ENCODE assay signal across 18 cellular contexts in genomic region chr1:112828716-112829115, GRCh38.
A peak's percentile ranks its signal among the peaks of the same experiment; 100 is the strongest.
DNase-seq lines count a peak whose midpoint lies in the region; ATAC-seq lines count a peak whose summit lies in the region.
"Had no signal": no experiment of that assay in that cellular context is flagged by ENCODE, and none has a peak within 500 bp of the region (broad histone marks: within the 10 kb centered on the region; RNA-seq: fewer than 3 reads in every experiment).

No MANE protein-coding gene starts in this region.

- peaks cover 22 to 23% of the 10 kb centered on the region in 2 experiments for H3K4me1 ChIP-seq in trophoblast cell (ENCODE audit: control insufficient read depth in 1 of 2, insufficient read depth in 2 of 2, low read length in 2 of 2)
- H3K4me1 ChIP-seq: A549 had no signal

- H3K4me3 ChIP-seq in trophoblast cell (ENCODE audit: low read depth, low read length), result no peak overlapping the region
- H3K4me3 ChIP-seq: A549; BLaER1 treated with 17β-estradiol and CSF1 and Interleukin-3, amounts not matched to agents 10 nM and 100 nM had no signal

- no peak overlapping the region for H4K12ac ChIP-seq in trophoblast cell (ENCODE audit: low read depth, low read length)

- no peak overlapping the region for H3K27ac ChIP-seq in trophoblast cell (ENCODE audit: low read depth, low read length)
- H3K27ac ChIP-seq: 22Rv1; A549; BLaER1 treated with 17β-estradiol and CSF1 and Interleukin-3, amounts not matched to agents 10 nM and 100 nM; C4-2B had no signal

- H3K36me3 Mint-ChIP-seq in activated naive CD4-positive, alpha-beta T cell treated with anti-CD3 and anti-CD28 coated beads for 36 hours (ENCODE audit: low read depth), result no peaks in the 10 kb centered on the region
- H3K36me3 Mint-ChIP-seq: CD8-positive, alpha-beta T cell had no signal

- H3K14ac ChIP-seq in trophoblast cell (ENCODE audit: low read length), result no peak overlapping the region

- H3K9ac ChIP-seq in trophoblast cell (ENCODE audit: low read length), result no peak overlapping the region
- H3K9ac ChIP-seq: BLaER1 treated with 17β-estradiol and CSF1 and Interleukin-3, amounts not matched to agents 10 nM and 100 nM had no signal

- peaks cover 2% of the 10 kb centered on the region for H3K9me3 Mint-ChIP-seq in activated naive CD4-positive, alpha-beta T cell treated with anti-CD3 and anti-CD28 coated beads for 36 hours
- no peaks in the 10 kb centered on the region for H3K9me3 Mint-ChIP-seq in stimulated activated naive CD8-positive, alpha-beta T cell treated with anti-CD3 and anti-CD28 coated beads, Interleukin-15, amount 100 ng/mL, for 72 hours
- H3K9me3 Mint-ChIP-seq: CD4-positive, alpha-beta T cell had no signal

- no peaks in the 10 kb centered on the region for H3K9me3 ChIP-seq in trophoblast cell (ENCODE audit: insufficient read depth, low read depth, low read length)
- H3K9me3 ChIP-seq: A549; BLaER1 treated with 17β-estradiol and CSF1 and Interleukin-3, amounts not matched to agents 10 nM and 100 nM; Caco-2 had no signal

- no peak overlapping the region for H3K4me2 ChIP-seq in trophoblast cell (ENCODE audit: low read length)
- H3K4me2 ChIP-seq: A549; BLaER1 treated with 17β-estradiol and CSF1 and Interleukin-3, amounts not matched to agents 10 nM and 100 nM had no signal

- no peak overlapping the region for H3K23ac ChIP-seq in trophoblast cell (ENCODE audit: low read length)

- no peak overlapping the region for H2AFZ ChIP-seq in trophoblast cell (ENCODE audit: insufficient read depth, low read length, poor library complexity)

- ATAC-seq in stimulated activated naive CD8-positive, alpha-beta T cell treated with anti-CD3 and anti-CD28 coated beads, Interleukin-15, Interleukin-2, amounts not matched to agents 100 U/mL and 50 U/mL, for 24 hours, result peak; percentile 63
- ATAC-seq in stimulated activated naive CD8-positive, alpha-beta T cell treated with anti-CD3 and anti-CD28 coated beads, Interleukin-15, amount 100 ng/mL, for 72 hours, result no peak
- no peak for ATAC-seq in GM18520 (IDR thresholded peaks at IDR 0.05; ENCODE audit: unreplicated experiment)
- ATAC-seq: A549; CD8-positive, alpha-beta T cell had no signal

- no peaks in the 10 kb centered on the region for H3K27me3 ChIP-seq in trophoblast cell (ENCODE audit: insufficient read depth, low read length)
- H3K27me3 ChIP-seq: BLaER1 treated with 17β-estradiol and CSF1 and Interleukin-3, amounts not matched to agents 10 nM and 100 nM had no signal

- no peak overlapping the region for H4K91ac ChIP-seq in trophoblast cell (ENCODE audit: low read depth, low read length)

- no peak overlapping the region for H3K18ac ChIP-seq in trophoblast cell (ENCODE audit: low read length)

- H3K36me3 ChIP-seq in trophoblast cell (ENCODE audit: control insufficient read depth in 1 of 2, insufficient read depth in 2 of 2, low read length in 2 of 2), result no peaks in the 10 kb centered on the region
- H3K36me3 ChIP-seq: BLaER1 treated with 17β-estradiol and CSF1 and Interleukin-3, amounts not matched to agents 10 nM and 100 nM had no signal

- H4K8ac ChIP-seq in trophoblast cell (ENCODE audit: low read depth, low read length), result no peak overlapping the region

- H3K79me2 ChIP-seq in trophoblast cell (ENCODE audit: control insufficient read depth, insufficient read depth, low read length, poor library complexity), result peaks cover 9% of the 10 kb centered on the region

- no peak overlapping the region for H3K4me3 Mint-ChIP-seq in activated naive CD4-positive, alpha-beta T cell treated with anti-CD3 and anti-CD28 coated beads for 36 hours
- H3K4me3 Mint-ChIP-seq in stimulated activated naive CD8-positive, alpha-beta T cell treated with anti-CD3 and anti-CD28 coated beads, Interleukin-15, amount 100 ng/mL, for 72 hours, result no peak overlapping the region
- H3K4me3 Mint-ChIP-seq: B cell; CD4-positive, alpha-beta T cell; CD8-positive, alpha-beta T cell had no signal

- H2BK5ac ChIP-seq in trophoblast cell (ENCODE audit: low read depth, low read length, poor library complexity), result no peak overlapping the region

- CTCF ChIA-PET in activated naive CD4-positive, alpha-beta T cell treated with anti-CD3 and anti-CD28 coated beads for 36 hours (lab: Charles Lee), result interaction anchor here (0.6 kb wide), 1 partner anchor 255 kb away, joined by 4 read pairs; no protein-coding TSS in a partner anchor

- H3K4me1 Mint-ChIP-seq in activated naive CD4-positive, alpha-beta T cell treated with anti-CD3 and anti-CD28 coated beads for 36 hours (ENCODE audit: low read depth), result peaks cover 2% of the 10 kb centered on the region
- H3K4me1 Mint-ChIP-seq in stimulated activated naive CD8-positive, alpha-beta T cell treated with anti-CD3 and anti-CD28 coated beads, Interleukin-15, amount 100 ng/mL, for 72 hours, result no peaks in the 10 kb centered on the region
- H3K4me1 Mint-ChIP-seq: B cell had no signal

- no peak overlapping the region for H3K4ac ChIP-seq in trophoblast cell (ENCODE audit: low read depth, low read length)

- H2BK12ac ChIP-seq in trophoblast cell (ENCODE audit: low read length), result peak overlapping the region; percentile 65

- intact Hi-C loops in activated naive CD4-positive, alpha-beta T cell treated with anti-CD3 and anti-CD28 coated beads for 36 hours (cut with micrococcal nuclease), result no loop called here

- H2AK5ac ChIP-seq in trophoblast cell (ENCODE audit: low read length), result no peak overlapping the region

- H3K79me1 ChIP-seq in trophoblast cell (ENCODE audit: low read length), result peaks cover 40% of the 10 kb centered on the region

- no CpG with 5 or more reads among the region's 2 CpGs for WGBS in trophoblast cell (ENCODE audit: extremely low coverage, insufficient coverage, insufficient read length)

- H2BK120ac ChIP-seq in trophoblast cell (ENCODE audit: insufficient read depth, low read length, poor library complexity), result no peak overlapping the region

- H3K27ac Mint-ChIP-seq in activated naive CD4-positive, alpha-beta T cell treated with anti-CD3 and anti-CD28 coated beads for 36 hours, result no peak overlapping the region
- no peak overlapping the region for H3K27ac Mint-ChIP-seq in stimulated activated naive CD8-positive, alpha-beta T cell treated with anti-CD3 and anti-CD28 coated beads, Interleukin-15, amount 100 ng/mL, for 72 hours
- H3K27ac Mint-ChIP-seq: B cell; CD4-positive, alpha-beta T cell; CD8-positive, alpha-beta T cell had no signal

- H3K27me3 Mint-ChIP-seq in activated naive CD4-positive, alpha-beta T cell treated with anti-CD3 and anti-CD28 coated beads for 36 hours (ENCODE audit: low read depth), result no peaks in the 10 kb centered on the region
- peaks cover 8% of the 10 kb centered on the region for H3K27me3 Mint-ChIP-seq in stimulated activated naive CD8-positive, alpha-beta T cell treated with anti-CD3 and anti-CD28 coated beads, Interleukin-15, amount 100 ng/mL, for 72 hours

- DNase-seq in activated naive CD4-positive, alpha-beta T cell treated with anti-CD3 and anti-CD28 coated beads for 36 hours, result peak; percentile 19
- no peak for DNase-seq in activated naive CD4-positive, alpha-beta T cell treated with anti-CD3 and anti-CD28 coated beads, Interleukin-2, amount 50 U/mL, for 16 hours
- no peak for DNase-seq in stimulated activated naive CD8-positive, alpha-beta T cell treated with anti-CD3 and anti-CD28 coated beads, Interleukin-15, Interleukin-2, amounts not matched to agents 100 U/mL and 50 U/mL, for 24 hours
- DNase-seq in stimulated activated naive CD8-positive, alpha-beta T cell treated with anti-CD3 and anti-CD28 coated beads, Interleukin-15, amount 100 ng/mL, for 72 hours, result no peak
- no peak for DNase-seq in trophoblast cell
- DNase-seq: AML-193; Caco-2; Calu3; CD4-positive, alpha-beta T cell; CD8-positive, alpha-beta T cell; DMS79 treated with DMSO at 0.1 percent for 48 hours; GF-D8 had no signal
